ENCODE assay signal across 1 cellular context in the genomic region with DNA sequence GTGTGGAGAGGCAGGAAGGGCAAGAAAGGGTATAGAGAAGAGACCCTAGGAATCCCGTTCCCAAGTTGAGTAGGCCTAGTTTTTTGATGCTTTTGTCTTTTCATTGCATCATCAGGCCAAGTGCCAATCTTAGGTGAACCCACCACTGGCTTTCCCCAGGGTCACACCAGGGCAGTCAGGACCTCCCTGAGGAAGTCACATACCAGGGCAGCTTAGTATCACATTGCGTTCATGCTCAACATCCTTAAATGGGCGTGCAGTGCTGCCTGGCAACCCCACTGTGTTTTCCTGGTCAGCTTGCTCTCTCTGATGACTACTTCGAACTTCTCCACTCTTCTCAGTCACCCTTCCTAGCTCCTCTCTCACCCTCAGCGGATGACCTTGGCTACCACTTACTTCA.
TF ChIP-seq lines count a peak whose summit lies in the region.

No MANE protein-coding gene starts in this region.

TF ChIP-seq in WTC11, 78 proteins besides CTCF, POLR2A, EP300 and RAD21:
- TF ChIP-seq ZNF263 (CRISPR knock-in tag; IDR thresholded peaks at IDR 0.05; ENCODE audit: low read depth) (no peak), USF2 (CRISPR knock-in tag; IDR thresholded peaks at IDR 0.05) (no peak), TEAD4 (CRISPR knock-in tag; IDR thresholded peaks at IDR 0.05) (0 out of 2 replicates have a peak, but pooled peaks have one; percentile 25), OVOL2 (CRISPR knock-in tag; IDR thresholded peaks at IDR 0.05; ENCODE audit: borderline replicate concordance) (no peak)
- TF ChIP-seq, protein P1, sequence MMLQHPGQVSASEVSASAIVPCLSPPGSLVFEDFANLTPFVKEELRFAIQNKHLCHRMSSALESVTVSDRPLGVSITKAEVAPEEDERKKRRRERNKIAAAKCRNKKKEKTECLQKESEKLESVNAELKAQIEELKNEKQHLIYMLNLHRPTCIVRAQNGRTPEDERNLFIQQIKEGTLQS (CRISPR knock-in tag; conservative IDR thresholded peaks at IDR 0.05) = peak; percentile 86
TF ChIP-seq in WTC11: peak in this region for 2.
